In genomic region chr3:195188530-195188917, GRCh38 we compare ENCODE assay signal across 15 cellular contexts.
A peak's percentile ranks its signal among the peaks of the same experiment; 100 is the strongest.
DNase-seq lines count a peak whose midpoint lies in the region; ATAC-seq and TF ChIP-seq lines count a peak whose summit lies in the region.
"Had no signal": no experiment of that assay in that cellular context is flagged by ENCODE, and none has a peak within 500 bp of the region (broad histone marks: within the 10 kb centered on the region; RNA-seq: fewer than 3 reads in every experiment).

No MANE protein-coding gene starts in this region.

- no peak for ATAC-seq in natural killer cell
- ATAC-seq: body of pancreas had no signal

- 88 to 99% (median 95%) methylated on average over 3 of the region's 3 CpGs for WGBS in spleen, 5 donors

- H3K36me3 Mint-ChIP-seq in MCF 10A (ENCODE audit: insufficient read depth, unreplicated experiment) (peaks cover under 1% of the 10 kb centered on the region), natural killer cell (peaks cover 6% of the 10 kb centered on the region)

- H3K27ac ChIP-seq in breast epithelium (no peak overlapping the region), vagina (peak overlapping the region; percentile 50), spleen (no peak overlapping the region)
- H3K27ac ChIP-seq: body of pancreas, neutrophil had no signal

- H3K4me1 ChIP-seq in breast epithelium (peaks cover 0 to 4% of the 10 kb centered on the region in 2 donors), vagina (peaks cover 45% of the 10 kb centered on the region), spleen (peaks cover 0 to 23% (median 12%) of the 10 kb centered on the region in 6 donors)
- H3K4me1 ChIP-seq: body of pancreas had no signal

- no TSS peak for BruUV-seq in MCF 10A (replicated peaks; lab: Mats Ljungman, UMichigan)

- H3K27ac Mint-ChIP-seq in MCF 10A (ENCODE audit: low read depth, unreplicated experiment) = peak overlapping the region; percentile 98
- H3K27ac Mint-ChIP-seq in natural killer cell = no peak overlapping the region
- H3K27ac Mint-ChIP-seq: activated CD4-positive, alpha-beta memory T cell treated with anti-CD3 and anti-CD28 coated beads for 36 hours had no signal

- intact Hi-C loops in MCF 10A (cut with micrococcal nuclease) = no loop called here
- intact Hi-C loops in breast epithelium (cut with DNase I; ENCODE audit: low total_unique reads) = no loop called here
- intact Hi-C loops in vagina (cut with DNase I) = no loop called here
- intact Hi-C loops in spleen (cut with DNase I; ENCODE audit: low total_unique reads) = no loop called here
- intact Hi-C loops in natural killer cell (cut with micrococcal nuclease) = no loop called here

- H3K27me3 Mint-ChIP-seq in MCF 10A (ENCODE audit: insufficient read depth, unreplicated experiment) (no peaks in the 10 kb centered on the region), natural killer cell (ENCODE audit: low read depth in 2 of 2) (peaks cover 0 to 3% of the 10 kb centered on the region in 2 donors)
- H3K27me3 Mint-ChIP-seq: activated CD4-positive, alpha-beta memory T cell treated with anti-CD3 and anti-CD28 coated beads for 36 hours had no signal

- H3K9me3 Mint-ChIP-seq in MCF 10A (ENCODE audit: unreplicated experiment) (no peaks in the 10 kb centered on the region), natural killer cell (peaks cover 0 to 4% of the 10 kb centered on the region in 2 donors)

- H3K27me3 ChIP-seq in breast epithelium (no peaks in the 10 kb centered on the region), vagina (no peaks in the 10 kb centered on the region), spleen (replicated peaks in 1 of 7) (no peaks in the 10 kb centered on the region), H7 (ENCODE audit: control insufficient read depth, insufficient read depth, low read length) (no peaks in the 10 kb centered on the region)
- H3K27me3 ChIP-seq: body of pancreas, neutrophil had no signal

- TF ChIP-seq CTCF in MCF 10A (IDR thresholded peaks at IDR 0.05; ENCODE audit: unreplicated experiment) = no peak
- no peak for TF ChIP-seq CTCF in breast epithelium (IDR thresholded peaks at IDR 0.05)
- peak; percentile 36 for TF ChIP-seq CTCF in astrocyte of the cerebellum (IDR thresholded peaks at IDR 0.05; ENCODE audit: low read depth, low read length, missing control alignments)
- TF ChIP-seq CTCF in vagina (IDR thresholded peaks at IDR 0.05) = no peak
- no peak for TF ChIP-seq CTCF in spleen (IDR thresholded peaks at IDR 0.05 in 8 of 11, conservative IDR thresholded peaks at IDR 0.05 in 3 of 11)
- no peak for TF ChIP-seq CTCF in natural killer cell (IDR thresholded peaks at IDR 0.05)

- H3K4me3 ChIP-seq in breast epithelium = no peak overlapping the region
- H3K4me3 ChIP-seq in astrocyte of the cerebellum (ENCODE audit: low read depth, low read length) = no peak overlapping the region
- H3K4me3 ChIP-seq in vagina = no peak overlapping the region
- H3K4me3 ChIP-seq in spleen = no peak overlapping the region
- no peak overlapping the region for H3K4me3 ChIP-seq in H7 (ENCODE audit: insufficient read depth, low read depth, low read length)
- H3K4me3 ChIP-seq: body of pancreas had no signal

- H3K36me3 ChIP-seq in breast epithelium (no peaks in the 10 kb centered on the region), vagina (no peaks in the 10 kb centered on the region), spleen (no peaks in the 10 kb centered on the region), H7 (replicated peaks; ENCODE audit: control insufficient read depth, insufficient read depth, low read length) (no peaks in the 10 kb centered on the region)
- H3K36me3 ChIP-seq: neutrophil had no signal

- POLR2A ChIA-PET in MCF 10A (lab: Yijun Ruan, JAX) = interaction anchor here (0.6 to 4.9 kb wide), 19 partner anchors 9 to 1352 kb away, joined by 3 to 34 read pairs (median 7); partner anchors contain the start of genes ACAP2, LSG1 and XXYLT1

- TF ChIP-seq POLR2A in breast epithelium (IDR thresholded peaks at IDR 0.05) (no peak), vagina (IDR thresholded peaks at IDR 0.05) (no peak), spleen (IDR thresholded peaks at IDR 0.05) (no peak)

- no peak for DNase-seq in MCF 10A (ENCODE audit: unreplicated experiment)
- DNase-seq in breast epithelium (ENCODE audit: low spot score in 2 of 2) = no peak
- DNase-seq in astrocyte of the cerebellum (ENCODE audit: low read depth) = no peak
- DNase-seq in fibroblast of peridontal ligament (ENCODE audit: extremely low read depth) = peak; percentile 55
- DNase-seq in vagina (ENCODE audit: extremely low spot score in 2 of 2) = no peak
- no peak for DNase-seq in spleen
- no peak for DNase-seq in H7
- DNase-seq in natural killer cell = no peak
- DNase-seq: activated CD4-positive, alpha-beta memory T cell treated with anti-CD3 and anti-CD28 coated beads for 36 hours; activated effector memory CD4-positive, alpha-beta T cell treated with Interleukin-2 at 50 U/mL for 16 hours; body of pancreas; NCI-H146; substantia nigra; T1000 had no signal

- in situ Hi-C loops in astrocyte of the cerebellum (cut with HindIII; ENCODE audit: low sequenced_read_pairs) = no loop called here

- H3K4me3 Mint-ChIP-seq in MCF 10A (ENCODE audit: unreplicated experiment) = no peak overlapping the region
- H3K4me3 Mint-ChIP-seq in natural killer cell = no peak overlapping the region
- H3K4me3 Mint-ChIP-seq: activated CD4-positive, alpha-beta memory T cell treated with anti-CD3 and anti-CD28 coated beads for 36 hours had no signal

- peaks cover 32% of the 10 kb centered on the region for H3K4me1 Mint-ChIP-seq in MCF 10A (ENCODE audit: insufficient read depth, unreplicated experiment)
- H3K4me1 Mint-ChIP-seq in natural killer cell = peaks cover 19 to 25% of the 10 kb centered on the region in 2 donors

- CTCF ChIA-PET in MCF 10A (lab: Yijun Ruan, JAX) = interaction anchor here (0.6 to 2.2 kb wide), 4 partner anchors 17 to 81 kb away, joined by 3 to 6 read pairs (median 3); no protein-coding TSS in a partner anchor

- peaks cover 0 to 12% of the 10 kb centered on the region in 2 donors for H3K9me3 ChIP-seq in breast epithelium
- peaks cover 3% of the 10 kb centered on the region for H3K9me3 ChIP-seq in vagina
- H3K9me3 ChIP-seq in spleen = peaks cover 0 to 23% (median 20%) of the 10 kb centered on the region in 8 donors
- H3K9me3 ChIP-seq: body of pancreas, neutrophil had no signal
